ENCODE assay signal across 1 cellular context in the genomic region with DNA sequence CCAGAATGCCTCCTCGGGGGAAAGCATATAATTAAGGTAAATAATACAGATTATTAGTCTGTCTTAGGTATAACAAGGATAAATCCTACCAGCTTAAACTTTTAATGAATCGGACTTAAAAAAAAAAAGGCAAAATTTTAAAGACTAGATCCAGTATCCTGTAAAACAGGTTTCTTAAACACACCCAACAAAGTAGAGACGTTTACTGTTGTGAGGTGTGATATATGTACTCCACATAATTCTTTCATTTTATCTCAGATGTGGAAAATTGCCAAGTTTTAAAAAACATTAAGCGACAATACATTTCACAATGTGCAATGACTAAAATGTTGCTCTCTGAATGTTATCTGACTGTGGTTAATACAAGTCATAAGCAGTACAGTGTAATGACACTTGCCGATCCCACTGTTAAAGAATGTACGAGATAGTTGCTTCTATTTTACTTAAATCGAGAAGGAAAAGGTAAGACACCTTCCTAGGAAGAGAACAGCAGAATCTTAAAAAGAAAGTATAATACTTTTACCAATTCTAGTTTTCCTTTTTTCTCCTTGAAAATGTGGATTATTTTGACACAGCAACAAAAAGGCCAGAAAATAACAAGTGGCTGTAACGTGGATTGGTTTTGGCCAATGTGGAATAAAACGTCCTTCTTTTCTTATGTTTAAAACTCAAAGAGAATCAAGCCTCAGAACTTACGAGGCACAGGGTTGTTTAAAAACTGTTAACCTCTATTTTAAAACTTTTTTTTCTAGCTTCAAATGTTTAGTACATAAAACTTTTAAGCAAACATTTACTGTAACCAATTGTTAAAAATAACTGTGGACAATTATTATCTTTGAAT.
TF ChIP-seq lines count a peak whose summit lies in the region.

No MANE protein-coding gene starts in this region.

TF ChIP-seq in K562, 482 proteins besides CTCF, POLR2A, EP300 and RAD21 (continued from another document):
- TF ChIP-seq, protein P1, sequence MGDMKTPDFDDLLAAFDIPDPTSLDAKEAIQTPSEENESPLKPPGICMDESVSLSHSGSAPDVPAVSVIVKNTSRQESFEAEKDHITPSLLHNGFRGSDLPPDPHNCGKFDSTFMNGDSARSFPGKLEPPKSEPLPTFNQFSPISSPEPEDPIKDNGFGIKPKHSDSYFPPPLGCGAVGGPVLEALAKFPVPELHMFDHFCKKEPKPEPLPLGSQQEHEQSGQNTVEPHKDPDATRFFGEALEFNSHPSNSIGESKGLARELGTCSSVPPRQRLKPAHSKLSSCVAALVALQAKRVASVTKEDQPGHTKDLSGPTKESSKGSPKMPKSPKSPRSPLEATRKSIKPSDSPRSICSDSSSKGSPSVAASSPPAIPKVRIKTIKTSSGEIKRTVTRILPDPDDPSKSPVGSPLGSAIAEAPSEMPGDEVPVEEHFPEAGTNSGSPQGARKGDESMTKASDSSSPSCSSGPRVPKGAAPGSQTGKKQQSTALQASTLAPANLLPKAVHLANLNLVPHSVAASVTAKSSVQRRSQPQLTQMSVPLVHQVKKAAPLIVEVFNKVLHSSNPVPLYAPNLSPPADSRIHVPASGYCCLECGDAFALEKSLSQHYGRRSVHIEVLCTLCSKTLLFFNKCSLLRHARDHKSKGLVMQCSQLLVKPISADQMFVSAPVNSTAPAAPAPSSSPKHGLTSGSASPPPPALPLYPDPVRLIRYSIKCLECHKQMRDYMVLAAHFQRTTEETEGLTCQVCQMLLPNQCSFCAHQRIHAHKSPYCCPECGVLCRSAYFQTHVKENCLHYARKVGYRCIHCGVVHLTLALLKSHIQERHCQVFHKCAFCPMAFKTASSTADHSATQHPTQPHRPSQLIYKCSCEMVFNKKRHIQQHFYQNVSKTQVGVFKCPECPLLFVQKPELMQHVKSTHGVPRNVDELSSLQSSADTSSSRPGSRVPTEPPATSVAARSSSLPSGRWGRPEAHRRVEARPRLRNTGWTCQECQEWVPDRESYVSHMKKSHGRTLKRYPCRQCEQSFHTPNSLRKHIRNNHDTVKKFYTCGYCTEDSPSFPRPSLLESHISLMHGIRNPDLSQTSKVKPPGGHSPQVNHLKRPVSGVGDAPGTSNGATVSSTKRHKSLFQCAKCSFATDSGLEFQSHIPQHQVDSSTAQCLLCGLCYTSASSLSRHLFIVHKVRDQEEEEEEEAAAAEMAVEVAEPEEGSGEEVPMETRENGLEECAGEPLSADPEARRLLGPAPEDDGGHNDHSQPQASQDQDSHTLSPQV (IDR thresholded peaks at IDR 0.05) = peak; percentile 77
- TF ChIP-seq NR4A1 (CRISPR knock-in tag; IDR thresholded peaks at IDR 0.05) = no peak
- TF ChIP-seq NR4A1 (tag; IDR thresholded peaks at IDR 0.05) = 0 out of 2 replicates have a peak, but pooled peaks have one; percentile 10
- TF ChIP-seq, protein P2, sequence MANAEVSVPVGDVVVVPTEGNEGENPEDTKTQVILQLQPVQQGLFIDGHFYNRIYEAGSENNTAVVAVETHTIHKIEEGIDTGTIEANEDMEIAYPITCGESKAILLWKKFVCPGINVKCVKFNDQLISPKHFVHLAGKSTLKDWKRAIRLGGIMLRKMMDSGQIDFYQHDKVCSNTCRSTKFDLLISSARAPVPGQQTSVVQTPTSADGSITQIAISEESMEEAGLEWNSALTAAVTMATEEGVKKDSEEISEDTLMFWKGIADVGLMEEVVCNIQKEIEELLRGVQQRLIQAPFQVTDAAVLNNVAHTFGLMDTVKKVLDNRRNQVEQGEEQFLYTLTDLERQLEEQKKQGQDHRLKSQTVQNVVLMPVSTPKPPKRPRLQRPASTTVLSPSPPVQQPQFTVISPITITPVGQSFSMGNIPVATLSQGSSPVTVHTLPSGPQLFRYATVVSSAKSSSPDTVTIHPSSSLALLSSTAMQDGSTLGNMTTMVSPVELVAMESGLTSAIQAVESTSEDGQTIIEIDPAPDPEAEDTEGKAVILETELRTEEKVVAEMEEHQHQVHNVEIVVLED (CRISPR knock-in tag; IDR thresholded peaks at IDR 0.05) = no peak
- no peak for TF ChIP-seq NR2C1 (IDR thresholded peaks at IDR 0.05)
- no peak for TF ChIP-seq NR2C1 (tag; IDR thresholded peaks at IDR 0.05)
- 0 out of 2 replicates have a peak, but pooled peaks have one; percentile 51 for TF ChIP-seq ZFPM2 (CRISPR knock-in tag; IDR thresholded peaks at IDR 0.05)
- peak; percentile 54; the same call in 1 of the 2 replicates for TF ChIP-seq TEAD4 (IDR thresholded peaks at IDR 0.05; ENCODE audit: low read length)
- TF ChIP-seq TEAD4 (CRISPR knock-in tag; IDR thresholded peaks at IDR 0.05; ENCODE audit: borderline replicate concordance) = no peak
- peak; percentile 50; the same call in 1 of the 2 replicates for TF ChIP-seq DPF2 (IDR thresholded peaks at IDR 0.05)
- TF ChIP-seq, protein P3, sequence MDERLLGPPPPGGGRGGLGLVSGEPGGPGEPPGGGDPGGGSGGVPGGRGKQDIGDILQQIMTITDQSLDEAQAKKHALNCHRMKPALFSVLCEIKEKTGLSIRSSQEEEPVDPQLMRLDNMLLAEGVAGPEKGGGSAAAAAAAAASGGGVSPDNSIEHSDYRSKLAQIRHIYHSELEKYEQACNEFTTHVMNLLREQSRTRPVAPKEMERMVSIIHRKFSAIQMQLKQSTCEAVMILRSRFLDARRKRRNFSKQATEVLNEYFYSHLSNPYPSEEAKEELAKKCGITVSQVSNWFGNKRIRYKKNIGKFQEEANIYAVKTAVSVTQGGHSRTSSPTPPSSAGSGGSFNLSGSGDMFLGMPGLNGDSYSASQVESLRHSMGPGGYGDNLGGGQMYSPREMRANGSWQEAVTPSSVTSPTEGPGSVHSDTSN (CRISPR knock-in tag; IDR thresholded peaks at IDR 0.05; ENCODE audit: low read depth) = no peak
- TF ChIP-seq, protein P3 (tag; conservative IDR thresholded peaks at IDR 0.05; ENCODE audit: low read depth) = peak; percentile 61
- TF ChIP-seq, protein P4, sequence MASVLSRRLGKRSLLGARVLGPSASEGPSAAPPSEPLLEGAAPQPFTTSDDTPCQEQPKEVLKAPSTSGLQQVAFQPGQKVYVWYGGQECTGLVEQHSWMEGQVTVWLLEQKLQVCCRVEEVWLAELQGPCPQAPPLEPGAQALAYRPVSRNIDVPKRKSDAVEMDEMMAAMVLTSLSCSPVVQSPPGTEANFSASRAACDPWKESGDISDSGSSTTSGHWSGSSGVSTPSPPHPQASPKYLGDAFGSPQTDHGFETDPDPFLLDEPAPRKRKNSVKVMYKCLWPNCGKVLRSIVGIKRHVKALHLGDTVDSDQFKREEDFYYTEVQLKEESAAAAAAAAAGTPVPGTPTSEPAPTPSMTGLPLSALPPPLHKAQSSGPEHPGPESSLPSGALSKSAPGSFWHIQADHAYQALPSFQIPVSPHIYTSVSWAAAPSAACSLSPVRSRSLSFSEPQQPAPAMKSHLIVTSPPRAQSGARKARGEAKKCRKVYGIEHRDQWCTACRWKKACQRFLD (CRISPR knock-in tag; IDR thresholded peaks at IDR 0.05) = peak; percentile 81; the same call in 1 of the 2 replicates
- no peak for TF ChIP-seq EZH2 (IDR thresholded peaks at IDR 0.05; ENCODE audit: borderline replicate concordance, low read depth, low read length)
TF ChIP-seq in K562: peak in this region for 34.
